ENCODE assay signal across 1 cellular context in genomic region chr14:67268456-67269115, GRCh38.
TF ChIP-seq lines count a peak whose summit lies in the region.

No MANE protein-coding gene starts in this region.

TF ChIP-seq in K562, 482 proteins besides CTCF, POLR2A, EP300 and RAD21:
- TF ChIP-seq, protein P1, sequence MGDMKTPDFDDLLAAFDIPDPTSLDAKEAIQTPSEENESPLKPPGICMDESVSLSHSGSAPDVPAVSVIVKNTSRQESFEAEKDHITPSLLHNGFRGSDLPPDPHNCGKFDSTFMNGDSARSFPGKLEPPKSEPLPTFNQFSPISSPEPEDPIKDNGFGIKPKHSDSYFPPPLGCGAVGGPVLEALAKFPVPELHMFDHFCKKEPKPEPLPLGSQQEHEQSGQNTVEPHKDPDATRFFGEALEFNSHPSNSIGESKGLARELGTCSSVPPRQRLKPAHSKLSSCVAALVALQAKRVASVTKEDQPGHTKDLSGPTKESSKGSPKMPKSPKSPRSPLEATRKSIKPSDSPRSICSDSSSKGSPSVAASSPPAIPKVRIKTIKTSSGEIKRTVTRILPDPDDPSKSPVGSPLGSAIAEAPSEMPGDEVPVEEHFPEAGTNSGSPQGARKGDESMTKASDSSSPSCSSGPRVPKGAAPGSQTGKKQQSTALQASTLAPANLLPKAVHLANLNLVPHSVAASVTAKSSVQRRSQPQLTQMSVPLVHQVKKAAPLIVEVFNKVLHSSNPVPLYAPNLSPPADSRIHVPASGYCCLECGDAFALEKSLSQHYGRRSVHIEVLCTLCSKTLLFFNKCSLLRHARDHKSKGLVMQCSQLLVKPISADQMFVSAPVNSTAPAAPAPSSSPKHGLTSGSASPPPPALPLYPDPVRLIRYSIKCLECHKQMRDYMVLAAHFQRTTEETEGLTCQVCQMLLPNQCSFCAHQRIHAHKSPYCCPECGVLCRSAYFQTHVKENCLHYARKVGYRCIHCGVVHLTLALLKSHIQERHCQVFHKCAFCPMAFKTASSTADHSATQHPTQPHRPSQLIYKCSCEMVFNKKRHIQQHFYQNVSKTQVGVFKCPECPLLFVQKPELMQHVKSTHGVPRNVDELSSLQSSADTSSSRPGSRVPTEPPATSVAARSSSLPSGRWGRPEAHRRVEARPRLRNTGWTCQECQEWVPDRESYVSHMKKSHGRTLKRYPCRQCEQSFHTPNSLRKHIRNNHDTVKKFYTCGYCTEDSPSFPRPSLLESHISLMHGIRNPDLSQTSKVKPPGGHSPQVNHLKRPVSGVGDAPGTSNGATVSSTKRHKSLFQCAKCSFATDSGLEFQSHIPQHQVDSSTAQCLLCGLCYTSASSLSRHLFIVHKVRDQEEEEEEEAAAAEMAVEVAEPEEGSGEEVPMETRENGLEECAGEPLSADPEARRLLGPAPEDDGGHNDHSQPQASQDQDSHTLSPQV (IDR thresholded peaks at IDR 0.05): 0 out of 2 replicates have a peak, but pooled peaks have one; percentile 39
- no peak for TF ChIP-seq RBM14 (IDR thresholded peaks at IDR 0.05; ENCODE audit: borderline replicate concordance, insufficient read depth, low read depth, low read length)
- TF ChIP-seq SRF (CRISPR knock-in tag; IDR thresholded peaks at IDR 0.05): peak in 1 of 2 experiments; percentile 67; a peak in 1 of 4 replicates
- TF ChIP-seq PHF8 (IDR thresholded peaks at IDR 0.05; ENCODE audit: borderline replicate concordance, low read length): no peak
- TF ChIP-seq ZNF518B (CRISPR knock-in tag; IDR thresholded peaks at IDR 0.05): no peak
- peak; percentile 48; the same call in 1 of the 2 replicates for TF ChIP-seq CEBPB (tag; IDR thresholded peaks at IDR 0.05)
- TF ChIP-seq RNF2 (IDR thresholded peaks at IDR 0.05): no peak
- TF ChIP-seq PKNOX1 (IDR thresholded peaks at IDR 0.05): peak; percentile 35; the same call in 1 of the 2 replicates
- peak; percentile 84 for TF ChIP-seq RFX1 (IDR thresholded peaks at IDR 0.05)
- 0 out of 2 replicates have a peak, but pooled peaks have one; percentile 11 for TF ChIP-seq CXXC5 (CRISPR knock-in tag; IDR thresholded peaks at IDR 0.05)
- no peak for TF ChIP-seq ID3 (CRISPR knock-in tag; IDR thresholded peaks at IDR 0.05)
- 0 out of 2 replicates have a peak, but pooled peaks have one; percentile 53 for TF ChIP-seq ID3 (tag; IDR thresholded peaks at IDR 0.05)
